ENCODE assay signal across 8 cellular contexts in genomic region chr19:3505598-3506383, GRCh38. TPM values are rescaled to one million over a fixed set of nuclear protein-coding genes. Genes with fewer than 3 reads are reported as not detected.
A peak's percentile ranks its signal among the peaks of the same experiment; 100 is the strongest.
DNase-seq lines count a peak whose midpoint lies in the region; ATAC-seq lines count a peak whose summit lies in the region.

Gene FZR1, plus strand, starts transcription at chr19:3506311. Its CDS starts 16,679 bp downstream, at chr19:3522990.

- H3K4me2 ChIP-seq in Karpas-422 (ENCODE audit: low read depth, low read length, poor library complexity, severe bottlenecking) = peak within 1 kb of the TSS; percentile 89

- DNase-seq in DMS79 treated with DMSO at 0.1 percent for 48 hours (lab: John Stamatoyannopoulos, UW) = peak; percentile 94
- peak; percentile 100 for DNase-seq in Karpas-422
- DNase-seq in RKO (ENCODE audit: low spot score) = peak; percentile 97
- peak; percentile 100 for DNase-seq in activated T-helper 1 cell treated with anti-CD3 and anti-CD28 coated beads, Interleukin-12 subunit alpha, Interleukin-12 subunit beta, Interleukin-2, Interleukin-4 antibody, amounts not matched to agents 30 ng/mL and 10 ng/mL and 1 ng/mL, durations not matched to agents 14 hours and 24 hours and 36 hours (ENCODE audit: low spot score)
- DNase-seq in fibroblast of gingiva (ENCODE audit: low read depth) = peak; percentile 98
- DNase-seq in naive thymus-derived CD4-positive, alpha-beta T cell = peak; percentile 98 to 100 (median 100)
- DNase-seq in stimulated activated naive B cell treated with anti-CD40 and anti-IgM and Interleukin-4, amounts not matched to agents 10 μg/mL and 1 μg/mL and 100 μg/mL, for 72 hours = peak; percentile 99

- H3K4me1 ChIP-seq in Karpas-422 (ENCODE audit: low read length) = peaks cover 19% of the 10 kb centered on the region
- H3K4me1 ChIP-seq in naive thymus-derived CD4-positive, alpha-beta T cell (ENCODE audit: control insufficient read depth in 2 of 2, insufficient read depth in 2 of 2, low read length in 2 of 2) = peaks cover 14 to 23% of the 10 kb centered on the region in 2 donors

- no peaks in the 10 kb centered on the region for H3K27me3 Mint-ChIP-seq in activated T-helper 1 cell treated with anti-CD3 and anti-CD28 coated beads, Interleukin-12 subunit alpha, Interleukin-12 subunit beta, Interleukin-2, Interleukin-4 antibody, amounts not matched to agents 30 ng/mL and 10 ng/mL and 1 ng/mL, durations not matched to agents 14 hours and 24 hours and 36 hours (ENCODE audit: insufficient read depth)
- peaks cover 0 to 3% (median 0%) of the 10 kb centered on the region in 5 donors for H3K27me3 Mint-ChIP-seq in naive thymus-derived CD4-positive, alpha-beta T cell
- no peaks in the 10 kb centered on the region for H3K27me3 Mint-ChIP-seq in stimulated activated naive B cell treated with anti-CD40 and anti-IgM and Interleukin-4, amounts not matched to agents 10 μg/mL and 1 μg/mL and 100 μg/mL, for 72 hours

- H4K20me1 ChIP-seq in Karpas-422 (ENCODE audit: insufficient read depth, low read depth, low read length) = peaks cover 11% of the 10 kb centered on the region; the same call in 1 of the 2 replicates

- intact Hi-C loops in activated T-helper 1 cell treated with anti-CD3 and anti-CD28 coated beads, Interleukin-12 subunit alpha, Interleukin-12 subunit beta, Interleukin-2, Interleukin-4 antibody, amounts not matched to agents 30 ng/mL and 10 ng/mL and 1 ng/mL, durations not matched to agents 14 hours and 24 hours and 36 hours (cut with micrococcal nuclease) = loop anchor here (1.0 to 5.0 kb wide), 7 partner anchors 52 to 1343 kb away; partner anchors contain the start of genes CHAF1A, DOT1L, HMG20B and MFSD12
- intact Hi-C loops in naive thymus-derived CD4-positive, alpha-beta T cell (cut with micrococcal nuclease) = loop anchor here (1.0 to 10.0 kb wide), 13 partner anchors 52 to 895 kb away; partner anchors contain the start of genes MFSD12 (in 2 of the 2), MRPL54 (in 2 of the 2), APBA3 (in 1 of the 2) and EEF2 (in 1 of the 2)

- POLR2A ChIA-PET in naive thymus-derived CD4-positive, alpha-beta T cell (lab: Charles Lee) = interaction anchor here (0.8 to 1.8 kb wide), 4 partner anchors 26 to 52 kb away, joined by 3 to 7 read pairs (median 4); partner anchors contain the start of gene MFSD12

- H3K9me2 ChIP-seq in Karpas-422 (replicated peaks; ENCODE audit: insufficient read depth, low read length) = no peaks in the 10 kb centered on the region

- H3K9me3 ChIP-seq in Karpas-422 (ENCODE audit: low read length) = no peaks in the 10 kb centered on the region
- H3K9me3 ChIP-seq in naive thymus-derived CD4-positive, alpha-beta T cell (ENCODE audit: control insufficient read depth in 2 of 3, low read length in 3 of 3) = no peaks in the 10 kb centered on the region

- H3K36me3 ChIP-seq in Karpas-422 (ENCODE audit: insufficient read depth, low read length) = no peaks in the 10 kb centered on the region
- peaks cover 0 to 31% (median 0%) of the 10 kb centered on the region in 3 experiments for H3K36me3 ChIP-seq in naive thymus-derived CD4-positive, alpha-beta T cell (ENCODE audit: control insufficient read depth in 2 of 3, insufficient read depth in 3 of 3, low read length in 3 of 3)

- H3K4me3 Mint-ChIP-seq in activated T-helper 1 cell treated with anti-CD3 and anti-CD28 coated beads, Interleukin-12 subunit alpha, Interleukin-12 subunit beta, Interleukin-2, Interleukin-4 antibody, amounts not matched to agents 30 ng/mL and 10 ng/mL and 1 ng/mL, durations not matched to agents 14 hours and 24 hours and 36 hours = peak within 1 kb of the TSS; percentile 93
- H3K4me3 Mint-ChIP-seq in naive thymus-derived CD4-positive, alpha-beta T cell = peak within 1 kb of the TSS; percentile 88 to 98 (median 92)
- H3K4me3 Mint-ChIP-seq in stimulated activated naive B cell treated with anti-CD40 and anti-IgM and Interleukin-4, amounts not matched to agents 10 μg/mL and 1 μg/mL and 100 μg/mL, for 72 hours = peak within 1 kb of the TSS; percentile 88 to 96

- peak within 1 kb of the TSS; percentile 88 for H3K4me3 ChIP-seq in Karpas-422 (ENCODE audit: low read length)
- peak within 1 kb of the TSS; percentile 97 for H3K4me3 ChIP-seq in naive thymus-derived CD4-positive, alpha-beta T cell (ENCODE audit: low read length)

- peak within 1 kb of the TSS; percentile 97 for H3K9ac ChIP-seq in Karpas-422 (ENCODE audit: low read length)

- H2AFZ ChIP-seq in Karpas-422 (ENCODE audit: low read length) = peak within 1 kb of the TSS; percentile 96

- peak within 1 kb of the TSS; percentile 79 for H3K27ac ChIP-seq in Karpas-422 (ENCODE audit: low read length)
- H3K27ac ChIP-seq in naive thymus-derived CD4-positive, alpha-beta T cell (ENCODE audit: low read depth, low read length) = peak within 1 kb of the TSS; percentile 95

- H3K36me3 Mint-ChIP-seq in activated T-helper 1 cell treated with anti-CD3 and anti-CD28 coated beads, Interleukin-12 subunit alpha, Interleukin-12 subunit beta, Interleukin-2, Interleukin-4 antibody, amounts not matched to agents 30 ng/mL and 10 ng/mL and 1 ng/mL, durations not matched to agents 14 hours and 24 hours and 36 hours (ENCODE audit: low read depth) = peaks cover 6% of the 10 kb centered on the region
- peaks cover 0 to 17% (median 4%) of the 10 kb centered on the region in 5 donors for H3K36me3 Mint-ChIP-seq in naive thymus-derived CD4-positive, alpha-beta T cell
- peaks cover 19 to 20% of the 10 kb centered on the region in 2 donors for H3K36me3 Mint-ChIP-seq in stimulated activated naive B cell treated with anti-CD40 and anti-IgM and Interleukin-4, amounts not matched to agents 10 μg/mL and 1 μg/mL and 100 μg/mL, for 72 hours

- peak; percentile 70 for ATAC-seq in GM21825 (IDR thresholded peaks at IDR 0.05; ENCODE audit: unreplicated experiment)
- ATAC-seq in naive thymus-derived CD4-positive, alpha-beta T cell = peak; percentile 96
- peak; percentile 91 to 97 for ATAC-seq in stimulated activated naive B cell treated with anti-CD40 and anti-IgM and Interleukin-4, amounts not matched to agents 10 μg/mL and 1 μg/mL and 100 μg/mL, for 72 hours (replicated peaks)

- H3K4me1 Mint-ChIP-seq in activated T-helper 1 cell treated with anti-CD3 and anti-CD28 coated beads, Interleukin-12 subunit alpha, Interleukin-12 subunit beta, Interleukin-2, Interleukin-4 antibody, amounts not matched to agents 30 ng/mL and 10 ng/mL and 1 ng/mL, durations not matched to agents 14 hours and 24 hours and 36 hours (ENCODE audit: low read depth) = peaks cover 43% of the 10 kb centered on the region
- peaks cover 29 to 57% (median 44%) of the 10 kb centered on the region in 7 donors for H3K4me1 Mint-ChIP-seq in naive thymus-derived CD4-positive, alpha-beta T cell
- H3K4me1 Mint-ChIP-seq in stimulated activated naive B cell treated with anti-CD40 and anti-IgM and Interleukin-4, amounts not matched to agents 10 μg/mL and 1 μg/mL and 100 μg/mL, for 72 hours = peaks cover 36 to 54% of the 10 kb centered on the region in 2 donors

- H3K27me3 ChIP-seq in Karpas-422 (ENCODE audit: low read length) = no peaks in the 10 kb centered on the region
- no peaks in the 10 kb centered on the region for H3K27me3 ChIP-seq in naive thymus-derived CD4-positive, alpha-beta T cell (ENCODE audit: control insufficient read depth in 2 of 2, insufficient read depth in 2 of 2, low read length in 2 of 2)

- H3K27ac Mint-ChIP-seq in activated T-helper 1 cell treated with anti-CD3 and anti-CD28 coated beads, Interleukin-12 subunit alpha, Interleukin-12 subunit beta, Interleukin-2, Interleukin-4 antibody, amounts not matched to agents 30 ng/mL and 10 ng/mL and 1 ng/mL, durations not matched to agents 14 hours and 24 hours and 36 hours = peak within 1 kb of the TSS; percentile 97
- peak within 1 kb of the TSS; percentile 91 to 98 (median 96) for H3K27ac Mint-ChIP-seq in naive thymus-derived CD4-positive, alpha-beta T cell
- H3K27ac Mint-ChIP-seq in stimulated activated naive B cell treated with anti-CD40 and anti-IgM and Interleukin-4, amounts not matched to agents 10 μg/mL and 1 μg/mL and 100 μg/mL, for 72 hours = peak within 1 kb of the TSS; percentile 97

- H3K9me3 Mint-ChIP-seq in activated T-helper 1 cell treated with anti-CD3 and anti-CD28 coated beads, Interleukin-12 subunit alpha, Interleukin-12 subunit beta, Interleukin-2, Interleukin-4 antibody, amounts not matched to agents 30 ng/mL and 10 ng/mL and 1 ng/mL, durations not matched to agents 14 hours and 24 hours and 36 hours = no peaks in the 10 kb centered on the region
- H3K9me3 Mint-ChIP-seq in naive thymus-derived CD4-positive, alpha-beta T cell = peaks cover 0 to 2% (median 0%) of the 10 kb centered on the region in 11 donors
- H3K9me3 Mint-ChIP-seq in stimulated activated naive B cell treated with anti-CD40 and anti-IgM and Interleukin-4, amounts not matched to agents 10 μg/mL and 1 μg/mL and 100 μg/mL, for 72 hours = no peaks in the 10 kb centered on the region

- peaks cover 49% of the 10 kb centered on the region for H3K79me2 ChIP-seq in Karpas-422 (ENCODE audit: low read length)

- CTCF ChIA-PET in naive thymus-derived CD4-positive, alpha-beta T cell (lab: Charles Lee) = no interaction called here

RNA-seq across cellular contexts. Expression of gene FZR1, which starts in this region (rescaled TPM):
- total RNA-seq in Karpas-422 (2014; rRNA removed; shearing (Covaris generic); ENCODE audit: low replicate concordance) = 22.8 and 41.6 TPM in 2 replicates
- 41.1 and 45.3 TPM in 2 replicates for total RNA-seq in activated T-helper 1 cell treated with anti-CD3 and anti-CD28 coated beads, Interleukin-12 subunit alpha, Interleukin-12 subunit beta, Interleukin-2, Interleukin-4 antibody, amounts not matched to agents 30 ng/mL and 10 ng/mL and 1 ng/mL, durations not matched to agents 14 hours and 24 hours and 36 hours
- total RNA-seq in naive thymus-derived CD4-positive, alpha-beta T cell = 10 to 100 TPM; 60.7 to 90.7 (median 71.3) TPM
- 10 to 100 TPM in 1 of 2 donors, 1 to 10 TPM in 1; 7.8 to 15.1 TPM for polyA plus RNA-seq in naive thymus-derived CD4-positive, alpha-beta T cell

Comparison
In these comparisons a context has a peak if more than half of its experiments do, and no peak if none do; other contexts are left out.
1. Peak in every context shown above with its lines: DNase-seq, ATAC-seq, H3K4me3 ChIP-seq and H3K27ac ChIP-seq.